Comparison of ENCODE assay signal across 15 cellular contexts in genomic region chr10:84205853-84206513, GRCh38. TPM values are rescaled to one million over a fixed set of nuclear protein-coding genes. Genes with fewer than 3 reads are reported as not detected.
"Had no signal": no experiment of that assay in that cellular context is flagged by ENCODE, and none has a peak within 500 bp of the region (broad histone marks: within the 10 kb centered on the region; RNA-seq: fewer than 3 reads in every experiment).

No MANE protein-coding gene starts in this region.

- H3K4me3 Mint-ChIP-seq: activated naive CD4-positive, alpha-beta T cell treated with anti-CD3 and anti-CD28 coated beads, Interleukin-2, amount 10 ng/mL, durations not matched to agents 7 days and 5 days; activated T-cell treated with anti-CD3 and anti-CD28 coated beads, Interleukin-2, amount 50 U/mL, for 24 hours; nephron progenitor cell had no signal

- H3K9me3 Mint-ChIP-seq: activated naive CD4-positive, alpha-beta T cell treated with anti-CD3 and anti-CD28 coated beads, Interleukin-2, amount 10 ng/mL, durations not matched to agents 7 days and 5 days; activated T-cell treated with anti-CD3 and anti-CD28 coated beads, Interleukin-2, amount 50 U/mL, for 24 hours; nephron progenitor cell had no signal

- H3K4me1 ChIP-seq: ascending aorta, esophagus muscularis mucosa, thyroid gland, uterus had no signal

- H3K36me3 ChIP-seq: ascending aorta, esophagus muscularis mucosa, spleen, thyroid gland, uterus had no signal

- H3K27me3 ChIP-seq: ascending aorta, thyroid gland, uterus had no signal

- H3K4me1 Mint-ChIP-seq: activated naive CD4-positive, alpha-beta T cell treated with anti-CD3 and anti-CD28 coated beads, Interleukin-2, amount 10 ng/mL, durations not matched to agents 7 days and 5 days; nephron progenitor cell had no signal

- H3K4me3 ChIP-seq: ascending aorta, esophagus muscularis mucosa, spleen, thyroid gland, uterus had no signal

- H3K36me3 Mint-ChIP-seq: activated naive CD4-positive, alpha-beta T cell treated with anti-CD3 and anti-CD28 coated beads, Interleukin-2, amount 10 ng/mL, durations not matched to agents 7 days and 5 days had no signal

- H3K9me3 ChIP-seq: ascending aorta, esophagus muscularis mucosa, spleen, thyroid gland, uterus had no signal

- DNase-seq: T1000, uterus had no signal

- H3K27ac ChIP-seq: ascending aorta, esophagus muscularis mucosa, spleen, thyroid gland, uterus had no signal

- H3K27ac Mint-ChIP-seq: activated naive CD4-positive, alpha-beta T cell treated with anti-CD3 and anti-CD28 coated beads, Interleukin-2, amount 10 ng/mL, durations not matched to agents 7 days and 5 days; activated T-cell treated with anti-CD3 and anti-CD28 coated beads, Interleukin-2, amount 50 U/mL, for 24 hours; nephron progenitor cell had no signal

RNA-seq across cellular contexts. Expression of gene CDHR1, which starts 11.6 kb away (rescaled TPM):
- total RNA-seq: ascending aorta, pulmonary artery endothelial cell had no signal

RNA-seq across cellular contexts. Expression of gene LRIT2, which starts 19.4 kb away (rescaled TPM):
- total RNA-seq: ascending aorta, bronchial epithelial cell, glomerular endothelial cell, liver, osteocyte, pulmonary artery endothelial cell, sciatic nerve, spleen, thyroid gland, uterus had no signal
- polyA plus RNA-seq: liver, spleen had no signal

RNA-seq across cellular contexts. Expression of gene GPR15LG, which starts 32.4 kb away (rescaled TPM):
- total RNA-seq: ascending aorta, esophagus muscularis mucosa, glomerular endothelial cell, liver, osteocyte, pulmonary artery endothelial cell, sciatic nerve, spleen, thyroid gland, uterus had no signal
- polyA plus RNA-seq: liver had no signal

RNA-seq across cellular contexts. Expression of gene LRIT1, which starts 35.4 kb away (rescaled TPM):
- total RNA-seq: ascending aorta, bronchial epithelial cell, esophagus muscularis mucosa, glomerular endothelial cell, liver, osteocyte, pulmonary artery endothelial cell, sciatic nerve, spleen, thyroid gland, uterus had no signal
- polyA plus RNA-seq: liver, spleen had no signal

RNA-seq across cellular contexts. Expression of gene RGR, which starts 38.9 kb away (rescaled TPM):
- total RNA-seq: ascending aorta, bronchial epithelial cell, glomerular endothelial cell, liver, osteocyte, pulmonary artery endothelial cell, spleen, uterus had no signal
- polyA plus RNA-seq: liver, spleen had no signal
